Comparison of ENCODE assay signal across 10 cellular contexts in genomic region chr9:34656992-34657391, GRCh38. TPM values are rescaled to one million over a fixed set of nuclear protein-coding genes. Genes with fewer than 3 reads are reported as not detected.
"Had no signal": no experiment of that assay in that cellular context is flagged by ENCODE, and none has a peak within 500 bp of the region (broad histone marks: within the 10 kb centered on the region; RNA-seq: fewer than 3 reads in every experiment).

No MANE protein-coding gene starts in this region.

- H2AFZ ChIP-seq: GM23338 had no signal

- H3K4me2 ChIP-seq: GM23338 had no signal

- DNase-seq: IMR-90, KG1 had no signal

- H3K4me3 ChIP-seq: GM23338, HAP-1, K562 had no signal

- ATAC-seq: HCT116, K562 had no signal

- H3K36me3 ChIP-seq: HAP-1 had no signal

- FAIRE-seq: H1, H54, HTR-8/SVneo, K562 had no signal

- H3K9me3 ChIP-seq: HAP-1 had no signal

RNA-seq across cellular contexts. Expression of gene CCL27, which starts 5.5 kb away (rescaled TPM):
- total RNA-seq: GM23338, H1, HT-29 had no signal
- polyA plus RNA-seq: GM23338 had no signal

RNA-seq across cellular contexts. Expression of gene ARID3C, which starts 28.1 kb away (rescaled TPM):
- total RNA-seq: H1, HT-29, IMR-90, K562 had no signal
- polyA plus RNA-seq: GM23338, K562 had no signal
